1 cellular context compared by ENCODE assay signal in the genomic region with DNA sequence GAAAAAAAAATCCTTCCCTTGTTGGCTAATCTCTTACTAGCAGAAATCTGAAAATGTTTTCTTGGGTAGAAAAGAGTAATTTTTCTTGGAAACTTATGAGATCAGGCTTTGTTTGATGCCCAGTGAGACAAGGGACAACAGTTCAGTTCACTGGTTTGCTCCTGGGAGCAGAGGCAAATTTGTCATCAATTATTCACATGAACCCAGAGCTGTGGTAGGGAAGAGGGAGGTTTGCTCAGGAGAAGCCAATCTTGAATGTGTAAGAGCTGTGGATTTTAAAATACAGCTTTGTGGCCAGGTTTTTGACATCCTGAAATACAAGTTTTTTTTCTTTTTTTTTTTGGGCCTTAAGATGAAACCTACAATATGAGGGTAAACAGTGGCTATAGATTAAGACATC.
TF ChIP-seq lines count a peak whose summit lies in the region.

No MANE protein-coding gene starts in this region.

TF ChIP-seq in IMR-90, 13 proteins besides CTCF, POLR2A, EP300 and RAD21 (continued from another document):
- TF ChIP-seq ELK1 (IDR thresholded peaks at IDR 0.05; ENCODE audit: borderline replicate concordance, low read depth, low read length) = no peak
- TF ChIP-seq, protein P1, sequence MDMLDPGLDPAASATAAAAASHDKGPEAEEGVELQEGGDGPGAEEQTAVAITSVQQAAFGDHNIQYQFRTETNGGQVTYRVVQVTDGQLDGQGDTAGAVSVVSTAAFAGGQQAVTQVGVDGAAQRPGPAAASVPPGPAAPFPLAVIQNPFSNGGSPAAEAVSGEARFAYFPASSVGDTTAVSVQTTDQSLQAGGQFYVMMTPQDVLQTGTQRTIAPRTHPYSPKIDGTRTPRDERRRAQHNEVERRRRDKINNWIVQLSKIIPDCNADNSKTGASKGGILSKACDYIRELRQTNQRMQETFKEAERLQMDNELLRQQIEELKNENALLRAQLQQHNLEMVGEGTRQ (IDR thresholded peaks at IDR 0.05; ENCODE audit: low read depth, low read length) = no peak
- no peak for TF ChIP-seq NFE2L2 (IDR thresholded peaks at IDR 0.05; ENCODE audit: low read depth, low read length)
- no peak for TF ChIP-seq MAZ (IDR thresholded peaks at IDR 0.05; ENCODE audit: borderline replicate concordance, low read depth, low read length)
- no peak for TF ChIP-seq CEBPB (IDR thresholded peaks at IDR 0.05; ENCODE audit: low read depth, low read length)
- TF ChIP-seq MXI1 (IDR thresholded peaks at IDR 0.05; ENCODE audit: borderline replicate concordance, low read depth, low read length) = no peak
- no peak for TF ChIP-seq MAFK (IDR thresholded peaks at IDR 0.05; ENCODE audit: low read depth, low read length)
- no peak for TF ChIP-seq SMC3 (IDR thresholded peaks at IDR 0.05; ENCODE audit: low read depth, low read length)
- TF ChIP-seq RFX5 (IDR thresholded peaks at IDR 0.05; ENCODE audit: low read depth, low read length) = no peak
